29 cellular contexts compared by ENCODE assay signal in genomic region chr2:67329951-67330350, GRCh38.
"Had no signal": no experiment of that assay in that cellular context is flagged by ENCODE, and none has a peak within 500 bp of the region (broad histone marks: within the 10 kb centered on the region; RNA-seq: fewer than 3 reads in every experiment).

No MANE protein-coding gene starts in this region.

- H3K27me3 ChIP-seq: esophagus muscularis mucosa, ovary, tibial nerve, upper lobe of left lung had no signal

- FAIRE-seq: endothelial cell of umbilical vein, urothelium cell line had no signal

- H3K36me3 ChIP-seq: esophagus muscularis mucosa, heart right ventricle, lower lobe of right lung, ovary, spleen, thoracic aorta, tibial nerve, upper lobe of left lung had no signal

- ATAC-seq: heart right ventricle; left ventricle myocardium superior; lower lobe of right lung; natural killer cell; psoas muscle; right cardiac atrium; stimulated activated memory B cell treated with anti-CD40 and anti-IgM and Interleukin-4, amounts not matched to agents 10 μg/mL and 1 μg/mL and 100 μg/mL, for 72 hours; stimulated activated naive CD8-positive, alpha-beta T cell treated with anti-CD3 and anti-CD28 coated beads, Interleukin-15, Interleukin-2, amounts not matched to agents 100 U/mL and 50 U/mL, for 24 hours had no signal

- H3K9me3 ChIP-seq: esophagus muscularis mucosa, heart right ventricle, lower lobe of right lung, ovary, psoas muscle, spleen, thoracic aorta, tibial nerve, upper lobe of left lung had no signal

- H3K4me1 ChIP-seq: esophagus muscularis mucosa, heart right ventricle, lower lobe of right lung, psoas muscle, spleen, tibial nerve, upper lobe of left lung had no signal

- H3K27ac ChIP-seq: esophagus muscularis mucosa, heart right ventricle, lower lobe of right lung, ovary, psoas muscle, skin epidermis, spleen, thoracic aorta, tibial nerve, upper lobe of left lung had no signal

- DNase-seq: cerebellar nuclear complex; cortex of kidney; effector CD8-positive, alpha-beta T cell; foreskin melanocyte; glutamatergic neuron; heart right ventricle; hippocampal formation; immature natural killer cell; islet precursor cell; kidney glomerular epithelial cell; left ventricle myocardium superior; lower lobe of right lung; natural killer cell; occipital lobe; ovary; posterior cingulate gyrus; psoas muscle; right cardiac atrium; spleen; stimulated activated CD4-positive, alpha-beta T cell treated with anti-CD3 and anti-CD28 coated beads, Interleukin-4, amount 100 ng/mL, for 4 hours; stimulated activated naive CD8-positive, alpha-beta T cell treated with anti-CD3 and anti-CD28 coated beads, Interleukin-15, Interleukin-2, amounts not matched to agents 100 U/mL and 50 U/mL, for 24 hours; upper lobe of left lung had no signal

- H3K4me3 ChIP-seq: esophagus muscularis mucosa, heart right ventricle, lower lobe of right lung, ovary, psoas muscle, skin epidermis, spleen, thoracic aorta, tibial nerve, upper lobe of left lung had no signal
